In genomic region chr10:96863922-96864543, GRCh38 we compare ENCODE assay signal across 9 cellular contexts. TPM values are rescaled to one million over a fixed set of nuclear protein-coding genes. Genes with fewer than 3 reads are reported as not detected.
DNase-seq lines count a peak whose midpoint lies in the region; ATAC-seq and TF ChIP-seq lines count a peak whose summit lies in the region.
"Had no signal": no experiment of that assay in that cellular context is flagged by ENCODE, and none has a peak within 500 bp of the region (broad histone marks: within the 10 kb centered on the region; RNA-seq: fewer than 3 reads in every experiment).

No MANE protein-coding gene starts in this region.

- no peaks in the 10 kb centered on the region for H3K9me2 ChIP-seq in hepatocyte (replicated peaks; ENCODE audit: insufficient read depth)

- H3K9me3 ChIP-seq in hepatocyte (ENCODE audit: low read depth), result no peaks in the 10 kb centered on the region

- no peak for TF ChIP-seq CTCF in hepatocyte (IDR thresholded peaks at IDR 0.05; ENCODE audit: poor library complexity)

- peaks cover 91% of the 10 kb centered on the region for H3K79me2 ChIP-seq in hepatocyte

- H3K36me3 ChIP-seq in hepatocyte (replicated peaks; ENCODE audit: insufficient read depth, low read depth), result no peaks in the 10 kb centered on the region

- no peak overlapping the region for H3K4me3 ChIP-seq in hepatocyte
- H3K4me3 ChIP-seq: BLaER1 treated with 17β-estradiol and CSF1 and Interleukin-3, amounts not matched to agents 10 nM and 100 nM had no signal

- H3K4me2 ChIP-seq in hepatocyte, result peak overlapping the region; percentile 42

- ATAC-seq in activated CD4-positive, CD25-positive, alpha-beta regulatory T cell treated with anti-CD3 and anti-CD28 coated beads, Interleukin-2, amount 50 U/mL, for 24 hours, result peak; percentile 79 to 88
- ATAC-seq in HG03095 (IDR thresholded peaks at IDR 0.05; ENCODE audit: unreplicated experiment), result peak; percentile 58

- peaks cover 15% of the 10 kb centered on the region for H3K4me1 ChIP-seq in hepatocyte (ENCODE audit: insufficient read depth)

- peak overlapping the region; percentile 83 for H3K27ac ChIP-seq in hepatocyte
- H3K27ac ChIP-seq: BLaER1 treated with 17β-estradiol and CSF1 and Interleukin-3, amounts not matched to agents 10 nM and 100 nM had no signal

- no peak overlapping the region for H2AFZ ChIP-seq in hepatocyte

- DNase-seq in activated CD4-positive, CD25-positive, alpha-beta regulatory T cell treated with anti-CD3 and anti-CD28 coated beads, Interleukin-2, amount 50 U/mL, for 72 hours, result no peak
- peak; percentile 48 for DNase-seq in RPMI7951 (ENCODE audit: low read depth)
- DNase-seq in hepatocyte (ENCODE audit: low spot score), result peak; percentile 58
- DNase-seq in NCI-H524 (lab: John Stamatoyannopoulos, UW), result no peak
- DNase-seq in CD1c-positive myeloid dendritic cell (ENCODE audit: extremely low spot score), result no peak
- no peak for DNase-seq in stimulated activated CD4-positive, alpha-beta T cell treated with anti-CD3 and anti-CD28 coated beads, Interleukin-4, amount 100 ng/mL, for 24 hours

- peaks cover 35% of the 10 kb centered on the region for H4K20me1 ChIP-seq in hepatocyte (ENCODE audit: insufficient read depth, poor library complexity, severe bottlenecking)

- 53% methylated on average over 3 of the region's 3 CpGs for WGBS in hepatocyte (ENCODE audit: low lambda C conversion rate, missing lambda C conversion rate)

- no peaks in the 10 kb centered on the region for H3K27me3 ChIP-seq in hepatocyte
- H3K27me3 ChIP-seq: BLaER1 treated with 17β-estradiol and CSF1 and Interleukin-3, amounts not matched to agents 10 nM and 100 nM had no signal

RNA-seq across cellular contexts. Expression of gene LCOR, which starts 31.9 kb away (rescaled TPM):
- total RNA-seq in RPMI7951 (2014; rRNA removed; shearing (Covaris generic)), result 7.4 and 13.0 TPM in 2 replicates
- total RNA-seq in hepatocyte, result 48.7 and 52.4 TPM in 2 replicates
- 24.0 and 26.1 TPM in 2 replicates for polyA plus RNA-seq in hepatocyte

Comparison
In these comparisons a context has a peak if more than half of its experiments do, and no peak if none do; other contexts are left out.
1. DNase-seq: peak in RPMI7951 (single experiment) and hepatocyte (single experiment); none in activated CD4-positive, CD25-positive, alpha-beta regulatory T cell treated with anti-CD3 and anti-CD28 coated beads, Interleukin-2, amount 50 U/mL, for 72 hours (single experiment), NCI-H524 (0 of 2), CD1c-positive myeloid dendritic cell (single experiment) and stimulated activated CD4-positive, alpha-beta T cell treated with anti-CD3 and anti-CD28 coated beads, Interleukin-4, amount 100 ng/mL, for 24 hours (single experiment).